Comparison of ENCODE assay signal across 14 cellular contexts in the genomic region with DNA sequence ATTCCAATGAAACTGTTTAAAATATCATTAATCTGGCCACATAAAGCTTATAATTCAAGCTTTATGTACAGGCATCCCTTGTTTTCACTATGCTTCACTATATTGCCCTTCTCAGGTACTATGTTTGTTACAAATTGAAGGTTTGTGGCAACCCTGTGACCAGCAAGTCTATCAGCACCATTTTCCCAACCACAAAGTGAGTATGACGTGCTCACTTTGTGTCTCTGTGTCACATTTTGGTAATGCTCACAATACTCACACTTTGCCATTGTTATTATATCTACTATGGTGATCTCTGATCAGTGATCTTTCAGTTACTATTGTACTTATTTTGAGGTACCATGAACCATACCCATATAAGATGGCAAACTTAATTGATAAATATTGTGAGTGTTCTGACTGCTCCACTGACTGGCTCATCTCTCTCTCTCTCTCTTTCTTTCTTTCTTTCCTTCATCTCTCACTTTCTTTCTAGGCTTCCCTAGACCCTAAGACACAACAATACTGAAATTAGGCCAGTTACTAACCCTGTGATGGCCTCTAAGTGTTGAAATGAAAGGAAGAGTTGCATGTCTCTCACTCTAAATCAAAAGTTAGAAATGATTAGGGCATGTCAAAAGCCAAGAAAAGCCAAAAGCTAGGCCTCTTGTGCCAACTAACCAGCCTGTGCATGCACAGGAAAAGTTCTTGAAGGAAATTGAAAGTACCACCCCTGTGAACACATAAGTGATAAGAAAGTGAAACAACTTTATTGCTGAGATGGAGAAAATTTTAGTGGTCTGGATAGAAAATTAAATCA.
DNase-seq lines count a peak whose midpoint lies in the region; TF ChIP-seq lines count a peak whose summit lies in the region.
"Had no signal": no experiment of that assay in that cellular context is flagged by ENCODE, and none has a peak within 500 bp of the region (broad histone marks: within the 10 kb centered on the region; RNA-seq: fewer than 3 reads in every experiment).

No MANE protein-coding gene starts in this region.

- H3K9me3 ChIP-seq in Peyer's patch (no peaks in the 10 kb centered on the region), thymus (ENCODE audit: control insufficient read depth) (no peaks in the 10 kb centered on the region)
- H3K9me3 ChIP-seq in effector memory CD4-positive, alpha-beta T cell (ENCODE audit: control insufficient read depth, low read length), result no peaks in the 10 kb centered on the region
- H3K9me3 ChIP-seq: BE2C had no signal

- H3K27me3 ChIP-seq in Peyer's patch, result no peaks in the 10 kb centered on the region
- H3K27me3 ChIP-seq in effector memory CD4-positive, alpha-beta T cell (replicated peaks; ENCODE audit: control insufficient read depth, insufficient read depth, low read length, poor library complexity, severe bottlenecking), result no peaks in the 10 kb centered on the region
- no peaks in the 10 kb centered on the region for H3K27me3 ChIP-seq in thymus (ENCODE audit: control insufficient read depth, insufficient read depth)
- H3K27me3 ChIP-seq in H7 (ENCODE audit: control insufficient read depth, insufficient read depth, low read length), result no peaks in the 10 kb centered on the region
- H3K27me3 ChIP-seq: BE2C, neural progenitor cell had no signal

- peak; percentile 26 for DNase-seq in stimulated activated CD4-positive, alpha-beta T cell treated with anti-CD3 and anti-CD28 coated beads, Interleukin-15, amount 100 ng/mL, for 24 hours
- DNase-seq in stimulated activated CD4-positive, alpha-beta T cell treated with anti-CD3 and anti-CD28 coated beads, Interleukin-2, amount 100 ng/mL, for 48 hours, result no peak
- DNase-seq in Peyer's patch (no peak), H7 (no peak), NCI-H82 (lab: John Stamatoyannopoulos, UW) (no peak), kidney glomerular epithelial cell (lab: John Stamatoyannopoulos, UW) (no peak)
- DNase-seq in effector memory CD4-positive, alpha-beta T cell, result peak in 2 of 3 donors; percentile 2 to 8
- DNase-seq: BE2C, GDM1, left colon, NCI-H1105, NCI-H524 treated with DMSO at 0.1 percent for 48 hours had no signal

- 93% methylated on average over 1 of the region's 1 CpG for whole genome bisulfite sequencing in thymus

- no peak for TF ChIP-seq CTCF in Peyer's patch (IDR thresholded peaks at IDR 0.05)

- H3K36me3 ChIP-seq in Peyer's patch, result no peaks in the 10 kb centered on the region
- no peaks in the 10 kb centered on the region for H3K36me3 ChIP-seq in effector memory CD4-positive, alpha-beta T cell (ENCODE audit: control insufficient read depth, insufficient read depth, low read length)
- no peaks in the 10 kb centered on the region for H3K36me3 ChIP-seq in thymus (ENCODE audit: control insufficient read depth, insufficient read depth)
- H3K36me3 ChIP-seq in H7 (replicated peaks; ENCODE audit: control insufficient read depth, insufficient read depth, low read length), result no peaks in the 10 kb centered on the region
- H3K36me3 ChIP-seq: BE2C, neural progenitor cell had no signal

- peaks cover 0 to 33% (median 20%) of the 10 kb centered on the region in 4 donors for H3K4me1 ChIP-seq in Peyer's patch
- peaks cover 48% of the 10 kb centered on the region for H3K4me1 ChIP-seq in effector memory CD4-positive, alpha-beta T cell (ENCODE audit: control insufficient read depth, insufficient read depth, low read length, poor library complexity, severe bottlenecking)
- H3K4me1 ChIP-seq in thymus (ENCODE audit: control insufficient read depth, insufficient read depth, low read length), result peaks cover 27% of the 10 kb centered on the region
- H3K4me1 ChIP-seq: BE2C had no signal

- H3K4me3 ChIP-seq in Peyer's patch (no peak overlapping the region), thymus (ENCODE audit: low read length) (no peak overlapping the region), H7 (ENCODE audit: insufficient read depth, low read depth, low read length) (no peak overlapping the region)
- no peak overlapping the region for H3K4me3 ChIP-seq in effector memory CD4-positive, alpha-beta T cell (ENCODE audit: insufficient read depth, low read depth, low read length, poor library complexity, severe bottlenecking)
- H3K4me3 ChIP-seq: neural progenitor cell had no signal

- H3K27ac ChIP-seq in Peyer's patch, result peak overlapping the region; percentile 28 to 71 (median 38)
- H3K27ac ChIP-seq in effector memory CD4-positive, alpha-beta T cell (ENCODE audit: insufficient read depth, low read length, poor library complexity, severe bottlenecking), result peak overlapping the region; percentile 44
- peak overlapping the region; percentile 20 for H3K27ac ChIP-seq in thymus (ENCODE audit: low read depth)
- H3K27ac ChIP-seq: neural progenitor cell had no signal

- no peak for TF ChIP-seq POLR2A in Peyer's patch (IDR thresholded peaks at IDR 0.05)

Comparison
In these comparisons a context has a peak if more than half of its experiments do, and no peak if none do; other contexts are left out.
1. DNase-seq: peak in stimulated activated CD4-positive, alpha-beta T cell treated with anti-CD3 and anti-CD28 coated beads, Interleukin-15, amount 100 ng/mL, for 24 hours (single experiment) and effector memory CD4-positive, alpha-beta T cell (2 of 3); none in stimulated activated CD4-positive, alpha-beta T cell treated with anti-CD3 and anti-CD28 coated beads, Interleukin-2, amount 100 ng/mL, for 48 hours (0 of 2), Peyer's patch (0 of 3), H7 (single experiment), NCI-H82 (single experiment) and kidney glomerular epithelial cell (single experiment).
2. Peak in every context shown above with its lines, with median percentiles within 50 percentile points of each other: H3K27ac ChIP-seq.